ENCODE assay signal across 27 cellular contexts in genomic region chr1:166464333-166464732, GRCh38.
"Had no signal": no experiment of that assay in that cellular context is flagged by ENCODE, and none has a peak within 500 bp of the region (broad histone marks: within the 10 kb centered on the region; RNA-seq: fewer than 3 reads in every experiment).

No MANE protein-coding gene starts in this region.

- H3K4me1 Mint-ChIP-seq: endodermal cell, mesothelial cell of epicardium, naive B cell had no signal

- H3K4me1 ChIP-seq: colonic mucosa, esophagus squamous epithelium, gastrocnemius medialis, heart right ventricle, left lung, lower lobe of right lung had no signal

- H3K27ac Mint-ChIP-seq: dendritic cell treated with granulocyte-macrophage colony-stimulating factor and Interleukin-4, amounts not matched to agents 40 ng/mL and 50 ng/mL, for 4 days; effector memory CD8-positive, alpha-beta T cell; endodermal cell; mesothelial cell of epicardium; naive B cell had no signal

- FAIRE-seq: islet of Langerhans, keratinocyte had no signal

- H3K9me3 ChIP-seq: colonic mucosa had no signal

- H3K27ac ChIP-seq: colonic mucosa, epithelial cell of prostate, esophagus squamous epithelium, gastrocnemius medialis, heart right ventricle, left lung, lower lobe of right lung had no signal

- ATAC-seq: effector memory CD8-positive, alpha-beta T cell; esophagus mucosa; gastrocnemius medialis; heart right ventricle; left cardiac atrium; left lung; left ventricle myocardium superior; lower lobe of right lung; mucosa of descending colon had no signal

- H3K27me3 ChIP-seq: colonic mucosa, esophagus squamous epithelium, gastrocnemius medialis, heart right ventricle, left lung had no signal

- H3K4me3 ChIP-seq: colonic mucosa, esophagus squamous epithelium, gastrocnemius medialis, heart right ventricle, left lung, lower lobe of right lung, mucosa of descending colon had no signal

- DNase-seq: colonic mucosa; cortex of kidney; effector CD8-positive, alpha-beta T cell; effector memory CD8-positive, alpha-beta T cell; endodermal cell; erythroblast; esophagus squamous epithelium; foreskin fibroblast; foreskin melanocyte; gastrocnemius medialis; glutamatergic neuron; head of caudate nucleus; heart right ventricle; hippocampal formation; left cardiac atrium; left lung; left ventricle myocardium superior; lower lobe of right lung; mesenchymal stem cell; mucosa of descending colon; naive B cell had no signal

- H3K4me3 Mint-ChIP-seq: dendritic cell treated with granulocyte-macrophage colony-stimulating factor and Interleukin-4, amounts not matched to agents 40 ng/mL and 50 ng/mL, for 4 days; effector memory CD8-positive, alpha-beta T cell; endodermal cell; mesothelial cell of epicardium; naive B cell had no signal

- H3K36me3 ChIP-seq: colonic mucosa, esophagus squamous epithelium, gastrocnemius medialis, heart right ventricle, left lung, lower lobe of right lung had no signal

- H3K36me3 Mint-ChIP-seq: mesothelial cell of epicardium had no signal
